ENCODE assay signal across 8 cellular contexts in genomic region chr10:29734640-29734979, GRCh38.
DNase-seq lines count a peak whose midpoint lies in the region; ATAC-seq and TF ChIP-seq lines count a peak whose summit lies in the region.

No MANE protein-coding gene starts in this region.

- no peaks in the 10 kb centered on the region for H3K27me3 ChIP-seq in thoracic aorta (replicated peaks; ENCODE audit: insufficient read depth)

- H3K4me1 ChIP-seq in thoracic aorta (ENCODE audit: control insufficient read depth in 1 of 2, low read depth in 2 of 2): peaks cover 9 to 60% of the 10 kb centered on the region in 2 donors

- TF ChIP-seq CTCF in thoracic aorta (IDR thresholded peaks at IDR 0.05): no peak

- H3K4me3 ChIP-seq in thoracic aorta: peak overlapping the region; percentile 97

- ATAC-seq in thoracic aorta (ENCODE audit: insufficient number of reproducible peaks, low FRiP score, low read depth) (no peak), HG03432 (IDR thresholded peaks at IDR 0.05; ENCODE audit: unreplicated experiment) (no peak)

- DNase-seq in activated CD4-positive, alpha-beta T cell treated with anti-CD3 and anti-CD28 coated beads for 4 hours: peak; percentile 2 to 5
- no peak for DNase-seq in activated CD4-positive, alpha-beta T cell treated with anti-CD3 and anti-CD28 coated beads for 1 hour
- DNase-seq in kidney glomerular epithelial cell (lab: John Stamatoyannopoulos, UW) (peak; percentile 51), thoracic aorta (ENCODE audit: low spot score) (no peak), amniotic stem cell (lab: John Stamatoyannopoulos, UW) (no peak)
- DNase-seq in stimulated activated CD4-positive, alpha-beta T cell treated with anti-CD3 and anti-CD28 coated beads, Interleukin-1b, Interleukin-23, amount 100 ng/mL, for 48 hours: no peak

- H3K27ac ChIP-seq in adipose tissue (ENCODE audit: low read depth, low read length) (peak overlapping the region; percentile 56), thoracic aorta (peak overlapping the region; percentile 97 to 99)

- no peaks in the 10 kb centered on the region for H3K9me3 ChIP-seq in thoracic aorta

- 23 to 39% (median 29%) methylated on average over 10 of the region's 10 CpGs for WGBS in adipose tissue, 3 donors

- peaks cover 5% of the 10 kb centered on the region for H3K36me3 ChIP-seq in thoracic aorta

Comparison
In these comparisons a context has a peak if more than half of its experiments do, and no peak if none do; other contexts are left out.
1. DNase-seq: peak in activated CD4-positive, alpha-beta T cell treated with anti-CD3 and anti-CD28 coated beads for 4 hours (2 of 2) and kidney glomerular epithelial cell (single experiment); none in activated CD4-positive, alpha-beta T cell treated with anti-CD3 and anti-CD28 coated beads for 1 hour (single experiment), thoracic aorta (single experiment), stimulated activated CD4-positive, alpha-beta T cell treated with anti-CD3 and anti-CD28 coated beads, Interleukin-1b, Interleukin-23, amount 100 ng/mL, for 48 hours (single experiment) and amniotic stem cell (single experiment).